ENCODE assay signal across 14 cellular contexts in the genomic region with DNA sequence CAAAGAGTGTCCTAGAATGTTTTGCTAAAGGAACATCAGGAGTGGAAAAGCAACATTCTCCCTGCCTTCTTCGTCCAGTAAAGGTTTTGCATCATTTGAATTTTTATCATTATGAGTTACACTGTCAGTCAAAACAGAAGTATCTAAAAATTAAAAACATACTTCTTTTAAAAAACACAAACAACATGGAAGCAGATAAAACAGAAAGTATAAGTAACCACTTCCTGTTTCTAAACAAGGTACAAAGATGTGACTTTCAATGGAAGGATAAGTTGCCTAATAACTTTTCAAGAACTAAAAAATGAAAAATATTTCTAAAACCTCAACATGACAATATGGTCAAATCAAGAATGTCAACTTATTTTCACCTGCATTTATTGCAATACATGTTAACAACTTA.
DNase-seq lines count a peak whose midpoint lies in the region; ATAC-seq and TF ChIP-seq lines count a peak whose summit lies in the region.
"Had no signal": no experiment of that assay in that cellular context is flagged by ENCODE, and none has a peak within 500 bp of the region (broad histone marks: within the 10 kb centered on the region; RNA-seq: fewer than 3 reads in every experiment).

No MANE protein-coding gene starts in this region.

- no peak overlapping the region for H3K27ac ChIP-seq in PC-9
- H3K27ac ChIP-seq: right lobe of liver had no signal

- no peaks in the 10 kb centered on the region for H3K9me2 ChIP-seq in PC-9 (ENCODE audit: insufficient read depth)

- CTCF ChIA-PET in PC-9 (lab: Charles Lee), result no interaction called here

- TF ChIP-seq CTCF in PC-9 (conservative IDR thresholded peaks at IDR 0.05), result no peak

- H3K79me2 ChIP-seq in PC-9 (ENCODE audit: low read depth), result no peaks in the 10 kb centered on the region

- H2AFZ ChIP-seq in PC-9, result no peak overlapping the region

- peak overlapping the region in 2 of 8 donors; percentile 17 to 24 for H3K4me3 Mint-ChIP-seq in naive B cell

- H3K36me3 ChIP-seq in PC-9 (ENCODE audit: low read depth), result no peaks in the 10 kb centered on the region
- H3K36me3 ChIP-seq: HAP-1, right lobe of liver had no signal

- no TSS peak for BruUV-seq in PC-9 (replicated peaks; lab: Mats Ljungman, UMichigan)

- no peaks in the 10 kb centered on the region for H3K9me3 ChIP-seq in PC-9 (ENCODE audit: insufficient read depth, low read depth)
- H3K9me3 ChIP-seq: HAP-1, right lobe of liver had no signal

- peak overlapping the region in 5 of 6 donors; percentile 10 to 70 (median 41) for H3K27ac Mint-ChIP-seq in naive B cell

- no peak overlapping the region for H3K4me2 ChIP-seq in PC-9

- no peaks in the 10 kb centered on the region for H4K20me1 ChIP-seq in PC-9 (ENCODE audit: insufficient read depth)

- H3K27me3 ChIP-seq in PC-9 (ENCODE audit: insufficient read depth, low read depth), result no peaks in the 10 kb centered on the region
- H3K27me3 ChIP-seq: right lobe of liver had no signal

- no peaks in the 10 kb centered on the region for H3K27me3 Mint-ChIP-seq in naive B cell

- no peaks in the 10 kb centered on the region for H3K9me3 Mint-ChIP-seq in naive B cell

- POLR2A ChIA-PET in PC-9 (lab: Charles Lee; ENCODE audit: unreplicated experiment), result no interaction called here

- no peaks in the 10 kb centered on the region for H3F3A ChIP-seq in PC-9 (ENCODE audit: insufficient read depth, low read depth)

- intact Hi-C loops in PC-9 (cut with micrococcal nuclease; ENCODE audit: unreplicated experiment), result no loop called here

- H3K36me3 Mint-ChIP-seq in naive B cell, result peaks cover 0 to 3% of the 10 kb centered on the region in 2 donors

- DNase-seq in NOMO-1 treated with DMSO at 0.1 percent for 48 hours (lab: John Stamatoyannopoulos, UW; ENCODE audit: unreplicated experiment), result peak; percentile 36
- DNase-seq in NOMO-1 treated with dmso at 0.1 percent for 144 hours (lab: John Stamatoyannopoulos, UW; ENCODE audit: unreplicated experiment), result no peak
- peak; percentile 9 for DNase-seq in Jurkat, Clone E6-1 (ENCODE audit: low read depth, low spot score)
- no peak for DNase-seq in naive B cell
- no peak for DNase-seq in AG08395 (ENCODE audit: low spot score)
- DNase-seq in PC-9, result no peak
- DNase-seq: effector memory CD4-positive, alpha-beta T cell; left colon; right lobe of liver; RPMI8226; T1000 had no signal

- ATAC-seq in GM19467 (IDR thresholded peaks at IDR 0.05; ENCODE audit: unreplicated experiment) (peak; percentile 33), naive B cell (ENCODE audit: low read depth in 2 of 2) (peak in 1 of 2 donors; percentile 37), HG03097 (IDR thresholded peaks at IDR 0.05; ENCODE audit: low FRiP score, unreplicated experiment) (no peak)
- ATAC-seq: left colon, right lobe of liver had no signal

- no peaks in the 10 kb centered on the region for H3K4me1 ChIP-seq in PC-9 (replicated peaks; ENCODE audit: insufficient read depth)
- H3K4me1 ChIP-seq: HAP-1, right lobe of liver had no signal

- H3K4me3 ChIP-seq in Jurkat, Clone E6-1 (ENCODE audit: low read length), result no peak overlapping the region
- no peak overlapping the region for H3K4me3 ChIP-seq in PC-9
- H3K4me3 ChIP-seq: HAP-1, right lobe of liver had no signal

- H3K4me1 Mint-ChIP-seq in naive B cell, result peaks cover 13 to 29% (median 16%) of the 10 kb centered on the region in 3 donors

Comparison
In these comparisons a context has a peak if more than half of its experiments do, and no peak if none do; other contexts are left out.
1. DNase-seq: peak in NOMO-1 treated with DMSO at 0.1 percent for 48 hours (single experiment) and Jurkat, Clone E6-1 (single experiment); none in NOMO-1 treated with dmso at 0.1 percent for 144 hours (single experiment), naive B cell (single experiment), AG08395 (single experiment) and PC-9 (0 of 2).